ENCODE assay signal across 8 cellular contexts in genomic region chr18:47772374-47773248, GRCh38.
DNase-seq lines count a peak whose midpoint lies in the region; ATAC-seq and TF ChIP-seq lines count a peak whose summit lies in the region.

No MANE protein-coding gene starts in this region.

- H4K20me1 ChIP-seq in mammary epithelial cell (ENCODE audit: insufficient read depth, low read length), result no peaks in the 10 kb centered on the region

- no peak overlapping the region for H3K9ac ChIP-seq in mammary epithelial cell (ENCODE audit: insufficient read depth, low read length)

- ATAC-seq in left lung, result peak; percentile 98
- no peak for ATAC-seq in GM19035 (IDR thresholded peaks at IDR 0.05; ENCODE audit: unreplicated experiment)

- TF ChIP-seq CTCF in 22Rv1 (IDR thresholded peaks at IDR 0.05) (peak; percentile 91), GM12874 (IDR thresholded peaks at IDR 0.05; ENCODE audit: insufficient read depth, low read depth, low read length) (peak; percentile 95), WI38 (IDR thresholded peaks at IDR 0.05; ENCODE audit: low read depth, low read length) (peak; percentile 72), mammary epithelial cell (conservative IDR thresholded peaks at IDR 0.05 in 1 of 2, IDR thresholded peaks at IDR 0.05 in 1 of 2; ENCODE audit: extremely low read depth in 1 of 2, insufficient read depth in 1 of 2, low read depth in 1 of 2, low read length in 2 of 2) (peak; percentile 92), left lung (IDR thresholded peaks at IDR 0.05) (peak; percentile 80 to 86)

- peak overlapping the region; percentile 80 for H2AFZ ChIP-seq in mammary epithelial cell (ENCODE audit: low read depth, low read length)

- intact Hi-C loops in mammary epithelial cell (cut with micrococcal nuclease) (loop anchor here (1.0 to 5.0 kb wide), 3 partner anchors 159 to 675 kb away; no protein-coding TSS in a partner anchor), left lung (cut with DNase I) (no loop called here)

- dilution Hi-C loops in mammary epithelial cell (cut with HindIII; ENCODE audit: low sequenced_read_pairs), result no loop called here

- CTCF ChIA-PET in mammary epithelial cell (lab: Charles Lee; ENCODE audit: low non-redundant PET), result interaction anchor here (0.6 to 1.0 kb wide), 3 partner anchors 98 to 260 kb away, joined by 3 to 4 read pairs (median 4); no protein-coding TSS in a partner anchor

- no peaks in the 10 kb centered on the region for H3K27me3 ChIP-seq in mammary epithelial cell (ENCODE audit: insufficient read depth, low read length)
- no peaks in the 10 kb centered on the region for H3K27me3 ChIP-seq in left lung

- H3K9me3 ChIP-seq in mammary epithelial cell (replicated peaks; ENCODE audit: insufficient read depth, low read length) (no peaks in the 10 kb centered on the region), left lung (no peaks in the 10 kb centered on the region)

- H3K4me1 ChIP-seq in mammary epithelial cell (ENCODE audit: insufficient read depth, low read length) (peaks cover 4% of the 10 kb centered on the region), left lung (no peaks in the 10 kb centered on the region)

- H3K4me3 ChIP-seq in WI38 (ENCODE audit: low read depth, low read length), result no peak overlapping the region
- no peak overlapping the region for H3K4me3 ChIP-seq in mammary epithelial cell (replicated peaks in 1 of 3; ENCODE audit: insufficient read depth in 1 of 3, low read depth in 2 of 3, low read length in 3 of 3)
- H3K4me3 ChIP-seq in left lung, result no peak overlapping the region

- H3K27ac ChIP-seq in 22Rv1 (no peak overlapping the region), mammary epithelial cell (ENCODE audit: insufficient read depth, low read depth, low read length) (no peak overlapping the region), left lung (no peak overlapping the region)

- BruUV-seq in mammary epithelial cell (replicated peaks; lab: Mats Ljungman, UMichigan), result no TSS peak

- 84% methylated on average over 12 of the region's 16 CpGs for WGBS in mammary epithelial cell (ENCODE audit: low coverage, missing lambda C conversion rate)

- H3K36me3 ChIP-seq in mammary epithelial cell (ENCODE audit: insufficient read depth, low read length) (no peaks in the 10 kb centered on the region), left lung (no peaks in the 10 kb centered on the region)

- H3K4me2 ChIP-seq in mammary epithelial cell (ENCODE audit: insufficient read depth, low read depth, low read length), result no peak overlapping the region

- H3K79me2 ChIP-seq in mammary epithelial cell (ENCODE audit: insufficient read depth, low read length), result no peaks in the 10 kb centered on the region

- DNase-seq in NCI-H2029 treated with DMSO at 0.1 percent for 48 hours (lab: John Stamatoyannopoulos, UW) (peak; percentile 22), mammary epithelial cell (peak; percentile 80), left lung (peak; percentile 75 to 91)
- DNase-seq in stimulated activated CD8-positive, alpha-beta memory T cell treated with anti-CD3 and anti-CD28 coated beads, Interleukin-4, amount 100 ng/mL, for 48 hours, result peak; percentile 87

- in situ Hi-C loops in mammary epithelial cell (cut with MboI; ENCODE audit: low sequenced_read_pairs in 2 of 2), result loop anchor here in 1 of 2 donors (5.0 kb wide), 1 partner anchor 245 kb away; no protein-coding TSS in a partner anchor

Comparison
In these comparisons a context has a peak if more than half of its experiments do, and no peak if none do; other contexts are left out.
1. DNase-seq: peak in every context shown above with its lines; median percentile 87 in stimulated activated CD8-positive, alpha-beta memory T cell treated with anti-CD3 and anti-CD28 coated beads, Interleukin-4, amount 100 ng/mL, for 48 hours; 83 in left lung; 80 in mammary epithelial cell; 22 in NCI-H2029 treated with DMSO at 0.1 percent for 48 hours.